In the genomic region with DNA sequence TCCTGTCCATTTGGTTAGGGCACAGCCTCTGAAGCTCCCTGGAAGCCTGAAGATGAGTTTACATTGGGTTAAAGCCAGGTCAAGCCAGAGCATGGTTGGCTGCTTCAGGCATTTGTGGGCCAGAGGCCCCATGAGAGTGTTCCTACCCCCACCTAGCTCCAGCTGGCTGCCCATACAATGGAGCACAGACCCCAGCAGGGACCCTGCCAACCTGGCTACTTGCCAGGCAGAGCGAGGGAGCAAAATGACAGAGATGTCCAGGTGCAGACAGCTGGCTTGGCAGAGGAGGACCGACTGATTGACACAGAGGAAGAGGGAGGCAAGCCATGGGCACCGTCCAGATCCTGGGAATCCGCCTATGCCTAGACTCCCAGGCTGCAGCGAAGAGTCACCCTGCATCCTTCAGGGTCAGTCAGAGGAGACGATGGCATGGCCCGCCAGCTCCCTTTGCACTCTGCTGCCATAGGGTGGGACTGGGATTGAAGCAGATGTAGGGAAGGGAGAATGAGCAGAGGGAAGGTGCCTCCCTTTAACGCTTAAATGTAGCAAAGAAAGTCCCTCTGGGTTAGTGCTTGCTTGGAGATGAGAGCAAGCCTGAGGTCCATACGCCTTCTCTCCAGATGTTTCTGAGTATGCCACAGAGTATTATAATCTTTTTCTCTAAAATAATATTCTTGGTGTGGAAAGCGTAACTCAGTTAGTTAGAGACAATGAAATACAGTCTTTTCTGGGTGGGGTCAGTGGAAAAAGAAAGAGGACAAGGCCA, we compare ENCODE assay signal across 11 cellular contexts.
DNase-seq lines count a peak whose midpoint lies in the region; ATAC-seq and TF ChIP-seq lines count a peak whose summit lies in the region.
"Had no signal": no experiment of that assay in that cellular context is flagged by ENCODE, and none has a peak within 500 bp of the region (broad histone marks: within the 10 kb centered on the region; RNA-seq: fewer than 3 reads in every experiment).

No MANE protein-coding gene starts in this region.

- H3K9me3 Mint-ChIP-seq in activated naive CD4-positive, alpha-beta T cell treated with anti-CD3 and anti-CD28 coated beads for 36 hours: no peaks in the 10 kb centered on the region
- H3K9me3 Mint-ChIP-seq: T-helper 2 cell treated with Interferon-gamma antibody and Interleukin-4, amounts not matched to agents 5 μg/mL and 100 μg/mL, for 36 hours had no signal

- TF ChIP-seq CTCF in omental fat pad (IDR thresholded peaks at IDR 0.05): no peak

- H3K4me3 Mint-ChIP-seq in activated naive CD4-positive, alpha-beta T cell treated with anti-CD3 and anti-CD28 coated beads for 36 hours: no peak overlapping the region
- H3K4me3 Mint-ChIP-seq: T-helper 2 cell treated with Interferon-gamma antibody and Interleukin-4, amounts not matched to agents 5 μg/mL and 100 μg/mL, for 36 hours had no signal

- H3K4me1 Mint-ChIP-seq in activated naive CD4-positive, alpha-beta T cell treated with anti-CD3 and anti-CD28 coated beads for 36 hours (ENCODE audit: low read depth): peaks cover 15% of the 10 kb centered on the region

- peak overlapping the region in 9 of 11 experiments; percentile 10 to 64 (median 45); a peak in 15 of 22 replicates for H3K4me2 ChIP-seq in BLaER1 treated with 17β-estradiol and CSF1 and Interleukin-3, amounts not matched to agents 10 nM and 100 nM

- CTCF ChIA-PET in activated naive CD4-positive, alpha-beta T cell treated with anti-CD3 and anti-CD28 coated beads for 36 hours (lab: Charles Lee): no interaction called here

- H3K27me3 ChIP-seq in BLaER1 treated with 17β-estradiol and CSF1 and Interleukin-3, amounts not matched to agents 10 nM and 100 nM: peaks cover 15 to 24% (median 18%) of the 10 kb centered on the region in 11 experiments; a peak in 19 of 22 replicates
- no peaks in the 10 kb centered on the region for H3K27me3 ChIP-seq in right cardiac atrium (ENCODE audit: control insufficient read depth, insufficient read depth)

- no peak overlapping the region for H3K9ac ChIP-seq in BLaER1 treated with 17β-estradiol and CSF1 and Interleukin-3, amounts not matched to agents 10 nM and 100 nM
- H3K9ac ChIP-seq in SK-N-MC (ENCODE audit: insufficient read length): peak overlapping the region; percentile 58

- peak; percentile 37 to 47 for ATAC-seq in right cardiac atrium
- no peak for ATAC-seq in omental fat pad (ENCODE audit: low FRiP score)

- H3K4me3 ChIP-seq in BLaER1 treated with 17β-estradiol and CSF1 and Interleukin-3, amounts not matched to agents 10 nM and 100 nM: no peak overlapping the region
- H3K4me3 ChIP-seq in SK-N-MC (no peak overlapping the region), right cardiac atrium (ENCODE audit: low read length) (no peak overlapping the region)

- H3K27ac ChIP-seq in BLaER1 treated with 17β-estradiol and CSF1 and Interleukin-3, amounts not matched to agents 10 nM and 100 nM: no peak overlapping the region
- H3K27ac ChIP-seq in SK-N-MC: peak overlapping the region; percentile 94
- no peak overlapping the region for H3K27ac ChIP-seq in right cardiac atrium (ENCODE audit: low read length)

- H3K36me3 Mint-ChIP-seq in activated naive CD4-positive, alpha-beta T cell treated with anti-CD3 and anti-CD28 coated beads for 36 hours (ENCODE audit: low read depth): no peaks in the 10 kb centered on the region

- WGBS in right cardiac atrium: 64% methylated on average over 10 of the region's 10 CpGs

- no peaks in the 10 kb centered on the region for H3K36me3 ChIP-seq in BLaER1 treated with 17β-estradiol and CSF1 and Interleukin-3, amounts not matched to agents 10 nM and 100 nM
- H3K36me3 ChIP-seq in SK-N-MC (ENCODE audit: insufficient read depth, low read length): no peaks in the 10 kb centered on the region

- no peaks in the 10 kb centered on the region for H3K27me3 Mint-ChIP-seq in activated naive CD4-positive, alpha-beta T cell treated with anti-CD3 and anti-CD28 coated beads for 36 hours (ENCODE audit: low read depth)

- H3K9me3 ChIP-seq in BLaER1 treated with 17β-estradiol and CSF1 and Interleukin-3, amounts not matched to agents 10 nM and 100 nM (replicated peaks in 1 of 11): 0 out of 22 replicates have a peak, but pooled peaks cover 0 to 5% (median 0%) of the 10 kb centered on the region in 11 experiments
- H3K9me3 ChIP-seq in SK-N-MC (ENCODE audit: low read depth, low read length): no peaks in the 10 kb centered on the region
- no peaks in the 10 kb centered on the region for H3K9me3 ChIP-seq in right cardiac atrium (ENCODE audit: control insufficient read depth, low read length)

- H3K4me1 ChIP-seq in BLaER1 treated with 17β-estradiol and CSF1 and Interleukin-3, amounts not matched to agents 10 nM and 100 nM: peaks cover 16 to 31% (median 25%) of the 10 kb centered on the region in 10 experiments
- peaks cover 4% of the 10 kb centered on the region for H3K4me1 ChIP-seq in right cardiac atrium (ENCODE audit: control insufficient read depth, insufficient read depth, low read length)

- no peaks in the 10 kb centered on the region for H4K20me1 ChIP-seq in BLaER1 treated with 17β-estradiol and CSF1 and Interleukin-3, amounts not matched to agents 10 nM and 100 nM

- peak; percentile 98 for DNase-seq in NCI-H1105 treated with DMSO at 0.1 percent for 48 hours (lab: John Stamatoyannopoulos, UW)
- DNase-seq in SK-N-MC (ENCODE audit: low read depth, low spot score): no peak
- peak; percentile 33 to 73 (median 69) for DNase-seq in right cardiac atrium
- no peak for DNase-seq in putamen (ENCODE audit: low spot score)
- DNase-seq in omental fat pad (ENCODE audit: low spot score): no peak
- no peak for DNase-seq in activated naive CD4-positive, alpha-beta T cell treated with anti-CD3 and anti-CD28 coated beads for 36 hours
- DNase-seq in occipital lobe (lab: John Stamatoyannopoulos, UW): no peak
- DNase-seq: midbrain, NCI-H526 treated with DMSO at 0.1 percent for 48 hours had no signal

- intact Hi-C loops in right cardiac atrium (cut with DNase I): no loop called here
- intact Hi-C loops in activated naive CD4-positive, alpha-beta T cell treated with anti-CD3 and anti-CD28 coated beads for 36 hours (cut with micrococcal nuclease): no loop called here

- no peak overlapping the region for H3K27ac Mint-ChIP-seq in activated naive CD4-positive, alpha-beta T cell treated with anti-CD3 and anti-CD28 coated beads for 36 hours
- H3K27ac Mint-ChIP-seq: T-helper 2 cell treated with Interferon-gamma antibody and Interleukin-4, amounts not matched to agents 5 μg/mL and 100 μg/mL, for 36 hours had no signal

Comparison
In these comparisons a context has a peak if more than half of its experiments do, and no peak if none do; other contexts are left out.
1. DNase-seq: peak in NCI-H1105 treated with DMSO at 0.1 percent for 48 hours (single experiment) and right cardiac atrium (3 of 3); none in SK-N-MC (single experiment), putamen (single experiment), omental fat pad (single experiment), activated naive CD4-positive, alpha-beta T cell treated with anti-CD3 and anti-CD28 coated beads for 36 hours (single experiment) and occipital lobe (single experiment).